24 cellular contexts compared by ENCODE assay signal in genomic region chr16:46950009-46950408, GRCh38.
"Had no signal": no experiment of that assay in that cellular context is flagged by ENCODE, and none has a peak within 500 bp of the region (broad histone marks: within the 10 kb centered on the region; RNA-seq: fewer than 3 reads in every experiment).

No MANE protein-coding gene starts in this region.

- H3K9me3 Mint-ChIP-seq: activated naive CD4-positive, alpha-beta T cell treated with anti-CD3 and anti-CD28 coated beads for 36 hours; brain; central memory CD8-positive, alpha-beta T cell; T-cell had no signal

- H3K27ac ChIP-seq: SK-N-MC had no signal

- H3K27ac Mint-ChIP-seq: activated CD8-positive, alpha-beta memory T cell treated with anti-CD3 and anti-CD28 coated beads, Interleukin-2, amount 10 ng/mL, durations not matched to agents 7 days and 5 days; activated naive CD4-positive, alpha-beta T cell treated with anti-CD3 and anti-CD28 coated beads for 36 hours; activated naive CD8-positive, alpha-beta T cell; brain had no signal

- ATAC-seq: Panc1, Right ventricle myocardium inferior had no signal

- H3K4me1 Mint-ChIP-seq: brain had no signal

- FAIRE-seq: astrocyte, TTC549 had no signal

- H3K4me3 ChIP-seq: SK-N-MC had no signal

- H3K27me3 Mint-ChIP-seq: activated CD8-positive, alpha-beta memory T cell treated with anti-CD3 and anti-CD28 coated beads, Interleukin-2, amount 10 ng/mL, durations not matched to agents 7 days and 5 days; activated naive CD8-positive, alpha-beta T cell; brain; central memory CD8-positive, alpha-beta T cell; T-cell had no signal

- DNase-seq: activated gamma-delta T cell, amygdala, Kasumi-1, KBM-7, NCI-H1048, NCI-H187 treated with DMSO at 0.1 percent for 48 hours, NCI-H2081 treated with DMSO at 0.1 percent for 48 hours, NCI-H446, NCI-H524, NCI-H748 treated with DMSO at 0.1 percent for 48 hours, OCI-M1, RPMI8226, T-cell, T1000 had no signal

- H3K4me3 Mint-ChIP-seq: activated CD8-positive, alpha-beta memory T cell treated with anti-CD3 and anti-CD28 coated beads, Interleukin-2, amount 10 ng/mL, durations not matched to agents 7 days and 5 days; activated naive CD4-positive, alpha-beta T cell treated with anti-CD3 and anti-CD28 coated beads for 36 hours; activated naive CD8-positive, alpha-beta T cell; brain; central memory CD8-positive, alpha-beta T cell; T-cell had no signal
